In genomic region chr12:92221916-92222315, GRCh38 we compare ENCODE assay signal across 15 cellular contexts.
DNase-seq lines count a peak whose midpoint lies in the region; ATAC-seq and TF ChIP-seq lines count a peak whose summit lies in the region.
"Had no signal": no experiment of that assay in that cellular context is flagged by ENCODE, and none has a peak within 500 bp of the region (broad histone marks: within the 10 kb centered on the region; RNA-seq: fewer than 3 reads in every experiment).

No MANE protein-coding gene starts in this region.

- peaks cover 36% of the 10 kb centered on the region for H3K4me1 ChIP-seq in GM23338 (ENCODE audit: insufficient read depth)
- peaks cover 0 to 25% (median 23%) of the 10 kb centered on the region in 5 donors for H3K4me1 ChIP-seq in subcutaneous abdominal adipose tissue (ENCODE audit: control insufficient read depth in 5 of 5, insufficient read depth in 5 of 5, low read length in 5 of 5)
- H3K4me1 ChIP-seq: Caco-2, HAP-1 had no signal

- H4K20me1 ChIP-seq in GM23338 (replicated peaks; ENCODE audit: insufficient read depth) = no peaks in the 10 kb centered on the region

- no peaks in the 10 kb centered on the region for H3K36me3 ChIP-seq in GM23338 (ENCODE audit: insufficient read depth)
- no peaks in the 10 kb centered on the region for H3K36me3 ChIP-seq in subcutaneous abdominal adipose tissue (ENCODE audit: control insufficient read depth in 5 of 5, insufficient read depth in 5 of 5, low read length in 5 of 5)
- H3K36me3 ChIP-seq: HAP-1 had no signal

- no peak for ATAC-seq in GM23338
- no peak for ATAC-seq in activated CD8-positive, alpha-beta memory T cell treated with anti-CD3 and anti-CD28 coated beads, Interleukin-2, amount 10 ng/mL, durations not matched to agents 7 days and 5 days
- ATAC-seq in HG03159 (IDR thresholded peaks at IDR 0.05; ENCODE audit: unreplicated experiment) = no peak
- ATAC-seq: CD8-positive, alpha-beta T cell had no signal

- peaks cover 24% of the 10 kb centered on the region for H3K4me1 Mint-ChIP-seq in GM23338
- H3K4me1 Mint-ChIP-seq in activated CD8-positive, alpha-beta memory T cell treated with anti-CD3 and anti-CD28 coated beads, Interleukin-2, amount 10 ng/mL, durations not matched to agents 7 days and 5 days = peaks cover 10% of the 10 kb centered on the region

- H3K79me2 ChIP-seq in GM23338 (replicated peaks; ENCODE audit: insufficient read depth) = no peaks in the 10 kb centered on the region

- H3K4me3 ChIP-seq in GM23338 (no peak overlapping the region), subcutaneous abdominal adipose tissue (ENCODE audit: low read depth in 1 of 5, low read length in 5 of 5) (no peak overlapping the region)
- H3K4me3 ChIP-seq: HAP-1 had no signal

- H3K9me2 ChIP-seq in GM23338 (ENCODE audit: insufficient read depth) = 0 out of 2 replicates have a peak, but pooled peaks cover 5% of the 10 kb centered on the region

- no peak overlapping the region for H3K27ac ChIP-seq in GM23338 (ENCODE audit: low read depth)
- H3K27ac ChIP-seq in subcutaneous abdominal adipose tissue (ENCODE audit: low read depth, low read length) = peak overlapping the region; percentile 37

- H3K27ac Mint-ChIP-seq in GM23338 = no peak overlapping the region
- no peak overlapping the region for H3K27ac Mint-ChIP-seq in activated CD8-positive, alpha-beta memory T cell treated with anti-CD3 and anti-CD28 coated beads, Interleukin-2, amount 10 ng/mL, durations not matched to agents 7 days and 5 days
- H3K27ac Mint-ChIP-seq: CD4-positive, CD25-positive, alpha-beta regulatory T cell; CD8-positive, alpha-beta T cell; HFFc6 had no signal

- CTCF ChIA-PET in activated CD8-positive, alpha-beta memory T cell treated with anti-CD3 and anti-CD28 coated beads, Interleukin-2, amount 10 ng/mL, durations not matched to agents 7 days and 5 days (lab: Charles Lee) = no interaction called here

- H3K36me3 Mint-ChIP-seq in GM23338 (ENCODE audit: low read depth) = peaks cover 5% of the 10 kb centered on the region; the same call in 1 of the 3 replicates
- peaks cover 8% of the 10 kb centered on the region for H3K36me3 Mint-ChIP-seq in activated CD8-positive, alpha-beta memory T cell treated with anti-CD3 and anti-CD28 coated beads, Interleukin-2, amount 10 ng/mL, durations not matched to agents 7 days and 5 days
- H3K36me3 Mint-ChIP-seq: CD8-positive, alpha-beta T cell had no signal

- no peaks in the 10 kb centered on the region for H3K9me3 ChIP-seq in subcutaneous abdominal adipose tissue (ENCODE audit: control insufficient read depth in 5 of 5, low read length in 5 of 5)
- H3K9me3 ChIP-seq: Caco-2, HAP-1 had no signal

- H2AFZ ChIP-seq in GM23338 = peak overlapping the region; percentile 0; the same call in 1 of the 2 replicates

- TF ChIP-seq CTCF in GM23338 (conservative IDR thresholded peaks at IDR 0.05; ENCODE audit: low read depth in 2 of 2) = no peak

- no peak for DNase-seq in GM23338 (ENCODE audit: low spot score)
- peak; percentile 44 for DNase-seq in cerebellum (ENCODE audit: low spot score)
- no peak for DNase-seq in activated CD8-positive, alpha-beta memory T cell treated with anti-CD3 and anti-CD28 coated beads, Interleukin-2, amount 10 ng/mL, durations not matched to agents 7 days and 5 days
- no peak for DNase-seq in NCI-H69 (lab: John Stamatoyannopoulos, UW)
- DNase-seq: Caco-2; CD4-positive, CD25-positive, alpha-beta regulatory T cell; CD8-positive, alpha-beta T cell; DMS79; EL; GF-D8; GOT3; HFFc6 had no signal

- H3K9me3 Mint-ChIP-seq in GM23338 = no peaks in the 10 kb centered on the region
- peaks cover 2% of the 10 kb centered on the region for H3K9me3 Mint-ChIP-seq in activated CD8-positive, alpha-beta memory T cell treated with anti-CD3 and anti-CD28 coated beads, Interleukin-2, amount 10 ng/mL, durations not matched to agents 7 days and 5 days (ENCODE audit: low read depth)
- H3K9me3 Mint-ChIP-seq: CD8-positive, alpha-beta T cell; HFFc6 had no signal

- H3K4me2 ChIP-seq in GM23338 = no peak overlapping the region

- peaks cover 3% of the 10 kb centered on the region for H3K27me3 Mint-ChIP-seq in GM23338 (ENCODE audit: insufficient read depth, low read depth, poor library complexity)
- H3K27me3 Mint-ChIP-seq in activated CD8-positive, alpha-beta memory T cell treated with anti-CD3 and anti-CD28 coated beads, Interleukin-2, amount 10 ng/mL, durations not matched to agents 7 days and 5 days = no peaks in the 10 kb centered on the region
- H3K27me3 Mint-ChIP-seq: CD4-positive, CD25-positive, alpha-beta regulatory T cell had no signal

- H3K9ac ChIP-seq in subcutaneous abdominal adipose tissue (ENCODE audit: low read length in 5 of 5) = no peak overlapping the region

- H3K4me3 Mint-ChIP-seq in GM23338 = no peak overlapping the region
- no peak overlapping the region for H3K4me3 Mint-ChIP-seq in activated CD8-positive, alpha-beta memory T cell treated with anti-CD3 and anti-CD28 coated beads, Interleukin-2, amount 10 ng/mL, durations not matched to agents 7 days and 5 days
- H3K4me3 Mint-ChIP-seq: CD4-positive, CD25-positive, alpha-beta regulatory T cell; CD8-positive, alpha-beta T cell; HFFc6 had no signal

- no peaks in the 10 kb centered on the region for H3K27me3 ChIP-seq in GM23338 (ENCODE audit: insufficient read depth)
- no peaks in the 10 kb centered on the region for H3K27me3 ChIP-seq in subcutaneous abdominal adipose tissue (ENCODE audit: control insufficient read depth in 5 of 5, insufficient read depth in 4 of 5, low read length in 5 of 5)

- no peaks in the 10 kb centered on the region; the same call in 1 of the 2 replicates for H3F3A ChIP-seq in GM23338 (replicated peaks; ENCODE audit: low read depth)

TF ChIP-seq in GM23338, 12 proteins besides CTCF, POLR2A, EP300 and RAD21:
- TF ChIP-seq ZNF331 (CRISPR knock-in tag; IDR thresholded peaks at IDR 0.05; ENCODE audit: low read depth) = no peak
- no peak for TF ChIP-seq ZNF462 (CRISPR knock-in tag; IDR thresholded peaks at IDR 0.05)
- no peak for TF ChIP-seq JUNB (IDR thresholded peaks at IDR 0.05; ENCODE audit: unreplicated experiment)
- no peak for TF ChIP-seq ZNF114 (CRISPR knock-in tag; IDR thresholded peaks at IDR 0.05)
- TF ChIP-seq CREB1 (CRISPR knock-in tag; IDR thresholded peaks at IDR 0.05; ENCODE audit: low read depth) = no peak
TF ChIP-seq in GM23338: peak in this region for 0.
